ENCODE assay signal across 28 cellular contexts in the genomic region with DNA sequence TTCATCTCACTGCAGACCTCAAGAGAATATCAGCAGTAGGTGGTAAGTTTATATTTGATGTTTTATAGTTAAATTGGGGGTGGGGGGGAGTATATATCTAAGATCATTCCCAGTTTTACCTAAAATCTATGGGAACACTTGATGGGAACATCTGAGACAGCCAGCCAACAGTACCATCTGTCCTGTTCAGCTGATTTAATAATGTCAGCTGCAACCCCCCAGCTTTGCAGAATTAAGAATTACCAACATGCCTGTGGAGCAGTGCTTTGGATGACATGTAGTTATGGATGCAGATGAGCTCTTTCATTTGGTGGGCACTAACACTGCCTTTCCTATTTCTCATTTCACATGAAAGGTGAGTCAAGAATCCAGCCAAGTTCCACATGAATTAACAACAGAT.
"Had no signal": no experiment of that assay in that cellular context is flagged by ENCODE, and none has a peak within 500 bp of the region (broad histone marks: within the 10 kb centered on the region; RNA-seq: fewer than 3 reads in every experiment).

No MANE protein-coding gene starts in this region.

- H3K4me3 ChIP-seq: SJCRH30 had no signal

- ATAC-seq: activated CD8-positive, alpha-beta memory T cell treated with anti-CD3 and anti-CD28 coated beads, Interleukin-2, amount 10 ng/mL, durations not matched to agents 7 days and 5 days; activated T-cell treated with anti-CD3 and anti-CD28 coated beads, Interleukin-2, amount 50 U/mL, for 4 hours; Panc1; T-helper 17 cell; WTC11 had no signal

- H3K27me3 Mint-ChIP-seq: activated CD8-positive, alpha-beta memory T cell treated with anti-CD3 and anti-CD28 coated beads, Interleukin-2, amount 10 ng/mL, durations not matched to agents 7 days and 5 days; activated naive CD4-positive, alpha-beta T cell treated with anti-CD3 and anti-CD28 coated beads, Interleukin-2, amount 10 ng/mL, durations not matched to agents 7 days and 5 days; IgD-negative memory B cell; T-helper 17 cell had no signal

- H3K9me3 ChIP-seq: SJCRH30 had no signal

- H3K4me1 Mint-ChIP-seq: activated naive CD4-positive, alpha-beta T cell treated with anti-CD3 and anti-CD28 coated beads, Interleukin-2, amount 10 ng/mL, durations not matched to agents 7 days and 5 days; WTC11 had no signal

- H3K4me3 Mint-ChIP-seq: activated CD8-positive, alpha-beta memory T cell treated with anti-CD3 and anti-CD28 coated beads, Interleukin-2, amount 10 ng/mL, durations not matched to agents 7 days and 5 days; activated naive CD4-positive, alpha-beta T cell treated with anti-CD3 and anti-CD28 coated beads, Interleukin-2, amount 10 ng/mL, durations not matched to agents 7 days and 5 days; activated T-cell treated with anti-CD3 and anti-CD28 coated beads, Interleukin-2, amount 50 U/mL, for 4 hours; IgD-negative memory B cell; T-helper 17 cell; WTC11 had no signal

- H3K4me1 ChIP-seq: SJCRH30 had no signal

- H3K9me3 Mint-ChIP-seq: activated naive CD4-positive, alpha-beta T cell treated with anti-CD3 and anti-CD28 coated beads, Interleukin-2, amount 10 ng/mL, durations not matched to agents 7 days and 5 days; activated T-cell treated with anti-CD3 and anti-CD28 coated beads, Interleukin-2, amount 50 U/mL, for 4 hours; activated T-helper 2 cell treated with anti-CD3 and anti-CD28 coated beads, Interferon-gamma antibody, Interleukin-2, Interleukin-4, amounts not matched to agents 10 μg/mL and 5 μg/mL and 100 μg/mL, durations not matched to agents 14 hours and 24 hours and 36 hours; IgD-negative memory B cell; WTC11 had no signal

- DNase-seq: activated CD4-positive, alpha-beta T cell treated with anti-CD3 and anti-CD28 coated beads for 48 hours; activated CD4-positive, alpha-beta T cell treated with anti-CD3 and anti-CD28 coated beads, Interleukin-2, amount 50 U/mL, for 4 hours; activated CD4-positive, CD25-positive, alpha-beta regulatory T cell treated with anti-CD3 and anti-CD28 coated beads, Interleukin-2, amount 50 U/mL, for 72 hours; activated CD8-positive, alpha-beta memory T cell treated with anti-CD3 and anti-CD28 coated beads, Interleukin-2, amount 10 ng/mL, durations not matched to agents 7 days and 5 days; activated gamma-delta T cell treated with Interleukin-2 at 50 U/mL for 16 hours; activated naive CD4-positive, alpha-beta T cell treated with anti-CD3 and anti-CD28 coated beads, Interleukin-2, amount 10 ng/mL, durations not matched to agents 7 days and 5 days; activated T-cell treated with anti-CD3 and anti-CD28 coated beads, Interleukin-2, amount 50 U/mL, for 4 hours; aorta; central memory CD4-positive, alpha-beta T cell; KG1; MV-4-11; NCI-H1092 treated with DMSO at 0.1 percent for 48 hours; NCI-H1436; NCI-H187; NCI-H2081; NCI-H510A treated with DMSO at 0.1 percent for 48 hours; NCI-H69; NK-92 treated with Interleukin-12 subunit alpha and Interleukin-12 subunit beta, amount 100 ng/mL, for 24 hours; OCI-M1; Right ventricle myocardium superior; SJCRH30; T-helper 17 cell; T-helper 9 cell had no signal

- H3K27ac Mint-ChIP-seq: activated naive CD4-positive, alpha-beta T cell treated with anti-CD3 and anti-CD28 coated beads, Interleukin-2, amount 10 ng/mL, durations not matched to agents 7 days and 5 days; activated T-helper 2 cell treated with anti-CD3 and anti-CD28 coated beads, Interferon-gamma antibody, Interleukin-2, Interleukin-4, amounts not matched to agents 10 μg/mL and 5 μg/mL and 100 μg/mL, durations not matched to agents 14 hours and 24 hours and 36 hours; T-helper 17 cell; WTC11 had no signal

- H3K27me3 ChIP-seq: SJCRH30 had no signal

- H3K27ac ChIP-seq: RWPE1, SJCRH30 had no signal
